Comparison of ENCODE assay signal across 8 cellular contexts in genomic region chr9:20356392-20357206, GRCh38.
DNase-seq lines count a peak whose midpoint lies in the region; ATAC-seq and TF ChIP-seq lines count a peak whose summit lies in the region.

No MANE protein-coding gene starts in this region.

- WGBS in lung, 2 donors = 22 to 45% methylated on average over 10 of the region's 10 CpGs

- no peak overlapping the region for H2AFZ ChIP-seq in DND-41 (ENCODE audit: low read depth, low read length)

- no peaks in the 10 kb centered on the region for H4K20me1 ChIP-seq in DND-41 (ENCODE audit: insufficient read depth, low read length)

- DNase-seq in DND-41 (peak; percentile 63), HCEC 1CT (peak; percentile 89), NCI-H2107 treated with DMSO at 0.1 percent for 48 hours (lab: John Stamatoyannopoulos, UW; ENCODE audit: unreplicated experiment) (peak; percentile 77), lung (ENCODE audit: low spot score) (peak; percentile 57)
- peak; percentile 85 for DNase-seq in activated CD4-positive, alpha-beta T cell treated with anti-CD3 and anti-CD28 coated beads, Interleukin-2, amount 10 ng/mL, durations not matched to agents 24 days and 14 days
- DNase-seq in effector CD8-positive, alpha-beta T cell (lab: John Stamatoyannopoulos, UW) = peak; percentile 6
- DNase-seq in stimulated activated CD4-positive, alpha-beta T cell treated with anti-CD3 and anti-CD28 coated beads, TNF-alpha, amount 100 ng/mL, for 4 hours (ENCODE audit: low read depth in 3 of 3) = peak in 2 of 3 experiments; percentile 32 to 38

- H3K4me3 ChIP-seq in DND-41 (ENCODE audit: low read depth in 1 of 2, low read length in 2 of 2) = no peak overlapping the region
- no peak overlapping the region for H3K4me3 ChIP-seq in lung

- H3K36me3 Mint-ChIP-seq in activated CD4-positive, alpha-beta T cell treated with anti-CD3 and anti-CD28 coated beads, Interleukin-2, amount 10 ng/mL, durations not matched to agents 24 days and 14 days (ENCODE audit: low read depth) = peaks cover 59% of the 10 kb centered on the region

- no peak overlapping the region for H3K4me3 Mint-ChIP-seq in activated CD4-positive, alpha-beta T cell treated with anti-CD3 and anti-CD28 coated beads, Interleukin-2, amount 10 ng/mL, durations not matched to agents 24 days and 14 days

- ATAC-seq in DND-41 (ENCODE audit: insufficient read depth, low read depth) (peak; percentile 85), lung (ENCODE audit: insufficient read depth, low FRiP score) (peak; percentile 61), HG03045 (IDR thresholded peaks at IDR 0.05; ENCODE audit: unreplicated experiment) (no peak)

- no peak overlapping the region for H3K4me2 ChIP-seq in DND-41 (ENCODE audit: insufficient read depth, low read length)

- H3K27me3 Mint-ChIP-seq in activated CD4-positive, alpha-beta T cell treated with anti-CD3 and anti-CD28 coated beads, Interleukin-2, amount 10 ng/mL, durations not matched to agents 24 days and 14 days = no peaks in the 10 kb centered on the region

- H3K4me1 Mint-ChIP-seq in activated CD4-positive, alpha-beta T cell treated with anti-CD3 and anti-CD28 coated beads, Interleukin-2, amount 10 ng/mL, durations not matched to agents 24 days and 14 days = peaks cover 77% of the 10 kb centered on the region

- H3K36me3 ChIP-seq in DND-41 (ENCODE audit: insufficient read depth, low read length) (peaks cover 46% of the 10 kb centered on the region), lung (ENCODE audit: control insufficient read depth in 2 of 2, insufficient read depth in 2 of 2, low read length in 2 of 2) (peaks cover 0 to 2% of the 10 kb centered on the region in 2 donors)

- peak overlapping the region; percentile 51 for H3K27ac Mint-ChIP-seq in activated CD4-positive, alpha-beta T cell treated with anti-CD3 and anti-CD28 coated beads, Interleukin-2, amount 10 ng/mL, durations not matched to agents 24 days and 14 days

- 0 out of 2 replicates have a peak, but pooled peaks cover 9% of the 10 kb centered on the region for H3K4me1 ChIP-seq in DND-41 (ENCODE audit: insufficient read depth, low read length)
- peaks cover 0 to 4% of the 10 kb centered on the region in 2 donors for H3K4me1 ChIP-seq in lung (ENCODE audit: control insufficient read depth in 2 of 2, insufficient read depth in 2 of 2, low read length in 2 of 2)

- no peak overlapping the region for H3K27ac ChIP-seq in DND-41 (ENCODE audit: low read length)
- H3K27ac ChIP-seq in lung (ENCODE audit: low read depth in 1 of 2, low read length in 1 of 2) = peak overlapping the region in 1 of 2 donors; percentile 59

- H3K9ac ChIP-seq in DND-41 (ENCODE audit: low read depth, low read length) = no peak overlapping the region

- no peaks in the 10 kb centered on the region for H3K27me3 ChIP-seq in DND-41 (ENCODE audit: insufficient read depth, low read length, poor library complexity)
- H3K27me3 ChIP-seq in lung (ENCODE audit: control insufficient read depth, insufficient read depth) = no peaks in the 10 kb centered on the region

- H3K9me3 ChIP-seq in DND-41 (ENCODE audit: insufficient read depth, low read length, severe bottlenecking) (no peaks in the 10 kb centered on the region), lung (ENCODE audit: control insufficient read depth in 2 of 2, insufficient read depth in 1 of 2, low read length in 1 of 2) (no peaks in the 10 kb centered on the region)

- intact Hi-C loops in activated CD4-positive, alpha-beta T cell treated with anti-CD3 and anti-CD28 coated beads, Interleukin-2, amount 10 ng/mL, durations not matched to agents 24 days and 14 days (cut with micrococcal nuclease) = loop anchor here (1.0 to 10.0 kb wide), 10 partner anchors 86 to 758 kb away; partner anchors contain the start of gene HACD4

- no peaks in the 10 kb centered on the region for H3K9me3 Mint-ChIP-seq in activated CD4-positive, alpha-beta T cell treated with anti-CD3 and anti-CD28 coated beads, Interleukin-2, amount 10 ng/mL, durations not matched to agents 24 days and 14 days

- TF ChIP-seq CTCF in DND-41 (IDR thresholded peaks at IDR 0.05; ENCODE audit: borderline replicate concordance, extremely low read depth, low read length, poor library complexity, severe bottlenecking) = peak; percentile 72
- TF ChIP-seq CTCF in lung (IDR thresholded peaks at IDR 0.05; ENCODE audit: control extremely low read depth, extremely low read depth) = peak; percentile 68

- no peaks in the 10 kb centered on the region for H3K79me2 ChIP-seq in DND-41 (ENCODE audit: insufficient read depth, low read length)

Comparison
In these comparisons a context has a peak if more than half of its experiments do, and no peak if none do; other contexts are left out.
1. DNase-seq: peak in every context shown above with its lines; median percentile 89 in HCEC 1CT; 85 in activated CD4-positive, alpha-beta T cell treated with anti-CD3 and anti-CD28 coated beads, Interleukin-2, amount 10 ng/mL, durations not matched to agents 24 days and 14 days; 77 in NCI-H2107 treated with DMSO at 0.1 percent for 48 hours; 63 in DND-41; 57 in lung; 35 in stimulated activated CD4-positive, alpha-beta T cell treated with anti-CD3 and anti-CD28 coated beads, TNF-alpha, amount 100 ng/mL, for 4 hours; 6 in effector CD8-positive, alpha-beta T cell.